ENCODE assay signal across 1 cellular context in genomic region chr3:186824430-186825139, GRCh38.
TF ChIP-seq lines count a peak whose summit lies in the region.

No MANE protein-coding gene starts in this region.

TF ChIP-seq in GM12878, 131 proteins besides CTCF, POLR2A, EP300 and RAD21:
- TF ChIP-seq IRF4 (IDR thresholded peaks at IDR 0.05; ENCODE audit: low read depth, low read length) = no peak
- TF ChIP-seq MEF2A (IDR thresholded peaks at IDR 0.05; ENCODE audit: insufficient read depth, low read depth, low read length) = no peak
- no peak for TF ChIP-seq SMAD5 (IDR thresholded peaks at IDR 0.05; ENCODE audit: low read depth)
- TF ChIP-seq PAX5 (IDR thresholded peaks at IDR 0.05; ENCODE audit: borderline replicate concordance, low read depth, low read length) = no peak
- TF ChIP-seq ATF2 (IDR thresholded peaks at IDR 0.05; ENCODE audit: low read length) = no peak
- no peak for TF ChIP-seq CHD1 (IDR thresholded peaks at IDR 0.05; ENCODE audit: low read depth, low read length)
- TF ChIP-seq PKNOX1 (IDR thresholded peaks at IDR 0.05) = no peak
- TF ChIP-seq EZH2 (IDR thresholded peaks at IDR 0.05; ENCODE audit: borderline replicate concordance, control insufficient read depth, low read depth, low read length) = no peak
- no peak for TF ChIP-seq ASH2L (IDR thresholded peaks at IDR 0.05; ENCODE audit: borderline replicate concordance, low read depth)
- no peak for TF ChIP-seq SP1 (IDR thresholded peaks at IDR 0.05; ENCODE audit: low read depth, low read length)
- no peak for TF ChIP-seq ZBTB33 (IDR thresholded peaks at IDR 0.05)
- no peak for TF ChIP-seq E4F1 (IDR thresholded peaks at IDR 0.05; ENCODE audit: borderline replicate concordance, partially characterized antibody)
- TF ChIP-seq SMARCA5 (IDR thresholded peaks at IDR 0.05) = no peak
- TF ChIP-seq ZSCAN29 (IDR thresholded peaks at IDR 0.05) = no peak
- TF ChIP-seq WRNIP1 (IDR thresholded peaks at IDR 0.05; ENCODE audit: borderline replicate concordance, low read depth, low read length) = no peak
- no peak for TF ChIP-seq RELB (IDR thresholded peaks at IDR 0.05; ENCODE audit: low read depth)
- TF ChIP-seq RCOR1 (conservative IDR thresholded peaks at IDR 0.05; ENCODE audit: low read depth, low read length) = no peak
- TF ChIP-seq CBFB (IDR thresholded peaks at IDR 0.05; ENCODE audit: low read depth) = no peak
- TF ChIP-seq MEF2B (IDR thresholded peaks at IDR 0.05; ENCODE audit: partially characterized antibody, poor library complexity, severe bottlenecking) = no peak
